ENCODE assay signal across 13 cellular contexts in genomic region chr11:46055371-46055770, GRCh38.
DNase-seq lines count a peak whose midpoint lies in the region; ATAC-seq and TF ChIP-seq lines count a peak whose summit lies in the region.
"Had no signal": no experiment of that assay in that cellular context is flagged by ENCODE, and none has a peak within 500 bp of the region (broad histone marks: within the 10 kb centered on the region; RNA-seq: fewer than 3 reads in every experiment).

No MANE protein-coding gene starts in this region.

- ATAC-seq in naive thymus-derived CD8-positive, alpha-beta T cell: no peak

- no peaks in the 10 kb centered on the region for H3K27me3 ChIP-seq in endodermal cell (ENCODE audit: control insufficient read depth, insufficient read depth, low read length, poor library complexity, severe bottlenecking)
- H3K27me3 ChIP-seq in mesenchymal stem cell (ENCODE audit: control insufficient read depth in 1 of 2, insufficient read depth in 1 of 2, low read length in 2 of 2): no peaks in the 10 kb centered on the region
- H3K27me3 ChIP-seq in A673 (replicated peaks; ENCODE audit: insufficient read depth, low read depth, low read length, poor library complexity): no peaks in the 10 kb centered on the region
- H3K27me3 ChIP-seq: BLaER1, vagina had no signal

- H3K27ac ChIP-seq in endodermal cell (ENCODE audit: low read depth, low read length) (no peak overlapping the region), mesenchymal stem cell (ENCODE audit: low read length, poor library complexity, severe bottlenecking) (no peak overlapping the region), A673 (ENCODE audit: low read depth, low read length, poor library complexity, severe bottlenecking) (no peak overlapping the region)
- H3K27ac ChIP-seq: BLaER1, vagina had no signal

- H3K9ac ChIP-seq in endodermal cell (ENCODE audit: extremely low read depth, low read length, poor library complexity, severe bottlenecking): no peak overlapping the region
- no peak overlapping the region for H3K9ac ChIP-seq in mesenchymal stem cell (ENCODE audit: low read length)
- H3K9ac ChIP-seq: BLaER1 had no signal

- H2AFZ ChIP-seq in mesenchymal stem cell (ENCODE audit: low read depth, low read length): no peak overlapping the region

- no peaks in the 10 kb centered on the region for H3K36me3 Mint-ChIP-seq in endodermal cell (ENCODE audit: low read depth)
- H3K36me3 Mint-ChIP-seq in naive thymus-derived CD8-positive, alpha-beta T cell: peaks cover 0 to 39% (median 6%) of the 10 kb centered on the region in 3 donors

- H3K27me3 Mint-ChIP-seq in endodermal cell (ENCODE audit: insufficient read depth): no peaks in the 10 kb centered on the region
- no peaks in the 10 kb centered on the region for H3K27me3 Mint-ChIP-seq in naive thymus-derived CD8-positive, alpha-beta T cell

- H3K36me3 ChIP-seq in endodermal cell (ENCODE audit: control insufficient read depth, insufficient read depth, low read length) (no peaks in the 10 kb centered on the region), mesenchymal stem cell (ENCODE audit: control insufficient read depth in 1 of 2, insufficient read depth in 2 of 2, low read depth in 1 of 2, low read length in 2 of 2) (peaks cover 0 to 29% of the 10 kb centered on the region in 2 experiments), A673 (ENCODE audit: insufficient read depth, low read length, poor library complexity, severe bottlenecking) (peaks cover 4% of the 10 kb centered on the region)
- H3K36me3 ChIP-seq: vagina had no signal

- peak overlapping the region; percentile 8 for H3K27ac Mint-ChIP-seq in endodermal cell
- no peak overlapping the region for H3K27ac Mint-ChIP-seq in naive thymus-derived CD8-positive, alpha-beta T cell

- H2BK15ac ChIP-seq in mesenchymal stem cell (ENCODE audit: low read depth, poor library complexity, severe bottlenecking): no peak overlapping the region

- H3K9me3 ChIP-seq in endodermal cell (ENCODE audit: control insufficient read depth, low read length): no peaks in the 10 kb centered on the region
- H3K9me3 ChIP-seq in mesenchymal stem cell (ENCODE audit: control insufficient read depth, low read length): no peaks in the 10 kb centered on the region
- H3K9me3 ChIP-seq in A673 (ENCODE audit: low read depth, low read length, poor library complexity, severe bottlenecking): no peaks in the 10 kb centered on the region
- H3K9me3 ChIP-seq: BLaER1, vagina had no signal

- WGBS in endodermal cell (ENCODE audit: insufficient coverage in 1 of 2, insufficient read length in 1 of 2), 2 experiments: 60% methylated on average over 1 of the region's 1 CpG; no CpG with 5 or more reads in 1 of the 2 experiments
- 20% methylated on average over 1 of the region's 1 CpG for WGBS in mesenchymal stem cell

- no peak overlapping the region for H3K4me2 ChIP-seq in mesenchymal stem cell (ENCODE audit: low read length, poor library complexity, severe bottlenecking)
- H3K4me2 ChIP-seq: BLaER1 had no signal

- DNase-seq in AG10803 (ENCODE audit: low read depth) (peak; percentile 42), HuH-7 (ENCODE audit: low spot score) (peak; percentile 26), endodermal cell (no peak), mesenchymal stem cell (peak; percentile 83), DMS 273 (lab: John Stamatoyannopoulos, UW; ENCODE audit: unreplicated experiment) (no peak), A673 (ENCODE audit: low spot score) (no peak), cortex of kidney (lab: John Stamatoyannopoulos, UW) (no peak)
- no peak for DNase-seq in naive thymus-derived CD8-positive, alpha-beta T cell
- DNase-seq: effector CD4-positive, alpha-beta T cell; MM.1S; stimulated activated CD8-positive, alpha-beta memory T cell treated with anti-CD3 and anti-CD28 coated beads, Interleukin-4, amount 100 ng/mL, for 48 hours had no signal

- H2BK120ac ChIP-seq in mesenchymal stem cell (ENCODE audit: low read depth, low read length): no peak overlapping the region

- no peak overlapping the region for H3K23ac ChIP-seq in mesenchymal stem cell (ENCODE audit: low read length in 2 of 2)

- H3K79me1 ChIP-seq in mesenchymal stem cell (replicated peaks; ENCODE audit: low read length, poor library complexity, severe bottlenecking): peaks cover 26% of the 10 kb centered on the region

- H3K9me3 Mint-ChIP-seq in endodermal cell: no peaks in the 10 kb centered on the region
- H3K9me3 Mint-ChIP-seq in naive thymus-derived CD8-positive, alpha-beta T cell: no peaks in the 10 kb centered on the region

- no peak overlapping the region for H3K18ac ChIP-seq in mesenchymal stem cell (ENCODE audit: low read depth in 1 of 2, low read length in 2 of 2)

- POLR2A ChIA-PET in naive thymus-derived CD8-positive, alpha-beta T cell (lab: Charles Lee): no interaction called here
- POLR2A ChIA-PET in A673 (lab: Charles Lee; ENCODE audit: low non-redundant PET): no interaction called here

- intact Hi-C loops in A673 (cut with micrococcal nuclease; ENCODE audit: unreplicated experiment): no loop called here

- no peak overlapping the region for H3K4ac ChIP-seq in mesenchymal stem cell (ENCODE audit: low read depth in 1 of 2, low read length in 2 of 2)

- no peak overlapping the region for H2BK12ac ChIP-seq in mesenchymal stem cell (ENCODE audit: low read length in 2 of 2)

- CTCF ChIA-PET in A673 (lab: Charles Lee): no interaction called here

- H2BK5ac ChIP-seq in mesenchymal stem cell (ENCODE audit: low read depth, low read length, poor library complexity, severe bottlenecking): no peak overlapping the region

- TF ChIP-seq CTCF in AG10803 (conservative IDR thresholded peaks at IDR 0.05; ENCODE audit: low read length): no peak
- TF ChIP-seq CTCF in endodermal cell (conservative IDR thresholded peaks at IDR 0.05): no peak
- TF ChIP-seq CTCF in A673 (conservative IDR thresholded peaks at IDR 0.05; ENCODE audit: low read depth, low read length): no peak

- H3K14ac ChIP-seq in mesenchymal stem cell (ENCODE audit: low read length in 2 of 2): no peak overlapping the region

- no peak overlapping the region for H2AK5ac ChIP-seq in mesenchymal stem cell (ENCODE audit: low read length, severe bottlenecking)

- H3K4me3 ChIP-seq in AG10803 (ENCODE audit: low read length) (no peak overlapping the region), endodermal cell (ENCODE audit: low read length) (no peak overlapping the region), mesenchymal stem cell (ENCODE audit: insufficient read depth in 1 of 2, low read depth in 1 of 2, low read length in 2 of 2) (no peak overlapping the region), A673 (ENCODE audit: low read depth, low read length, poor library complexity, severe bottlenecking) (no peak overlapping the region)
- H3K4me3 ChIP-seq: BLaER1, vagina had no signal

- H3K4me1 Mint-ChIP-seq in endodermal cell: peaks cover 48% of the 10 kb centered on the region
- H3K4me1 Mint-ChIP-seq in naive thymus-derived CD8-positive, alpha-beta T cell: peaks cover 2 to 11% (median 8%) of the 10 kb centered on the region in 4 donors

- no peak overlapping the region for H4K8ac ChIP-seq in mesenchymal stem cell (ENCODE audit: low read length)

- peaks cover 18% of the 10 kb centered on the region for H3K4me1 ChIP-seq in endodermal cell (ENCODE audit: control insufficient read depth, insufficient read depth, low read length)
- no peaks in the 10 kb centered on the region for H3K4me1 ChIP-seq in mesenchymal stem cell (ENCODE audit: control insufficient read depth, insufficient read depth, low read depth, low read length)
- peaks cover 17% of the 10 kb centered on the region for H3K4me1 ChIP-seq in A673 (ENCODE audit: insufficient read depth, low read length, poor library complexity, severe bottlenecking)
- H3K4me1 ChIP-seq: BLaER1 had no signal

- no peak overlapping the region for H3K4me3 Mint-ChIP-seq in endodermal cell
- H3K4me3 Mint-ChIP-seq in naive thymus-derived CD8-positive, alpha-beta T cell: no peak overlapping the region

- BruUV-seq in A673 (replicated peaks; lab: Mats Ljungman, UMichigan): no TSS peak

- no peak overlapping the region for H4K91ac ChIP-seq in mesenchymal stem cell (ENCODE audit: low read length)

Comparison
In these comparisons a context has a peak if more than half of its experiments do, and no peak if none do; other contexts are left out.
1. DNase-seq: peak in AG10803 (single experiment), HuH-7 (single experiment) and mesenchymal stem cell (single experiment); none in endodermal cell (single experiment), DMS 273 (single experiment), naive thymus-derived CD8-positive, alpha-beta T cell (0 of 10), A673 (single experiment) and cortex of kidney (single experiment).